Comparison of ENCODE assay signal across 11 cellular contexts in the genomic region with DNA sequence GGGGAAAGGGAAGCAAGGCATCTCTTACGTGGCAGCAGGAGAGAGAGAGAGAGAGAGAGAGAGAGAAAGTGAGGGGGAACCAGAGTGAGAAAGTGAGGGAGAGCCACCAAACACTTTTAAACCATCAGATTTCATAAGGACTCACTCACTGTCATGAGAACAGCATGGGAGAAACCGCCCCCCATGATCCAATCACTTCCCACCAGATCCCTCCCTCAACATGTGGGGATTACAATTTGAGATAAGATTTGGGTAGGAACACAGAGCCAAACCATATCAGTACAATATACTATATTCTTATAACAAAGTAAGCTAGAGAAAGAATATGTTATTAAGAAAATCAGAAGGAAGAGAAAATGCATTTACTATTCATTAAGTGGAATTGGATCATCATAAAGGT.
"Had no signal": no experiment of that assay in that cellular context is flagged by ENCODE, and none has a peak within 500 bp of the region (broad histone marks: within the 10 kb centered on the region; RNA-seq: fewer than 3 reads in every experiment).

No MANE protein-coding gene starts in this region.

- H3K4me3 ChIP-seq: GM23248, GM23338, HAP-1 had no signal

- H3K4me1 Mint-ChIP-seq: GM23338 had no signal

- H3K27ac Mint-ChIP-seq: GM23338, H9, HFFc6 had no signal

- H2AFZ ChIP-seq: GM23248, GM23338 had no signal

- H3K4me3 Mint-ChIP-seq: GM23338, H9, HFFc6 had no signal

- ATAC-seq: GM23338, HCT116 had no signal

- FAIRE-seq: H1, H54 had no signal

- H3K9ac ChIP-seq: GM23248 had no signal

- H3K4me2 ChIP-seq: GM23338 had no signal

- H3K27ac ChIP-seq: GM23248 had no signal

- H3K9me3 ChIP-seq: HAP-1 had no signal

- H3K36me3 ChIP-seq: HAP-1 had no signal

- H3K4me1 ChIP-seq: HAP-1 had no signal

- DNase-seq: GM23248, GOT3, H7, H9, HCEC 1CT, HFFc6 had no signal

- H3K9me3 Mint-ChIP-seq: GM23338, H9, HFFc6 had no signal
